Comparison of ENCODE assay signal across 31 cellular contexts in the genomic region with DNA sequence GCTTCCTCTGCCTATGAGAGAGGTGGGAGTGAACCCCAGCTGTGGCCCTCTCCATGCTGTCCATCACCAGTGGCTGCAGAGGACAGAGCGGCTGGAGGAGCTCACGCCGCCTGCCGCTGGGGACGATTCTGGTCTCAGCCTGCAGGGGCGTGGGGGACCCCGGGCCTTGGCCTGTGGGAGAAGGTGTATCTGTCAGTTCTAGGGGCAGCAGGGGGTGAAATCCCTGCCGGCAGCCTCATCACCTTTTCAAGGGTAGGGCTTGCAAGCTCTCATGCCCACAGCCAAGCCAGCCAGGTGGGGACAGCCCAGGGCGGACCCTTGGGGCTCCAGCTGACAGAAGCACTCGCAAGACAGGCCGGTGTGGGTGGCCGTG.
"Had no signal": no experiment of that assay in that cellular context is flagged by ENCODE, and none has a peak within 500 bp of the region (broad histone marks: within the 10 kb centered on the region; RNA-seq: fewer than 3 reads in every experiment).

No MANE protein-coding gene starts in this region.

- H3K27ac Mint-ChIP-seq: activated B cell treated with CpG ODN at 0.5 μM for 24 hours; activated CD8-positive, alpha-beta T cell treated with anti-CD3 and anti-CD28 coated beads for 36 hours; activated naive CD4-positive, alpha-beta T cell treated with anti-CD3 and anti-CD28 coated beads for 36 hours; activated naive CD4-positive, alpha-beta T cell treated with anti-CD3 and anti-CD28 coated beads, Interleukin-2, amount 50 U/mL, for 72 hours; activated naive CD8-positive, alpha-beta T cell treated with anti-CD3 and anti-CD28 coated beads, Interleukin-2, amount 10 ng/mL, durations not matched to agents 7 days and 5 days; activated T-helper 1 cell treated with anti-CD3 and anti-CD28 coated beads, Interleukin-12 subunit alpha, Interleukin-12 subunit beta, Interleukin-2, Interleukin-4 antibody, amounts not matched to agents 30 ng/mL and 10 ng/mL and 1 ng/mL, durations not matched to agents 14 hours and 24 hours and 36 hours; activated T-helper 2 cell treated with anti-CD3 and anti-CD28 coated beads, Interferon-gamma antibody, Interleukin-2, Interleukin-4, amounts not matched to agents 10 μg/mL and 5 μg/mL and 100 μg/mL, durations not matched to agents 14 hours and 24 hours and 36 hours; brain; dendritic cell treated with granulocyte-macrophage colony-stimulating factor and Interleukin-4, amounts not matched to agents 40 ng/mL and 50 ng/mL, for 4 days; endodermal cell; T-helper 17 cell; T-helper 2 cell treated with Interferon-gamma antibody and Interleukin-4, amounts not matched to agents 5 μg/mL and 100 μg/mL, for 36 hours had no signal

- H3K4me1 ChIP-seq: ascending aorta had no signal

- H3K27me3 ChIP-seq: ascending aorta had no signal

- H3K4me3 ChIP-seq: ascending aorta, coronary artery, dorsolateral prefrontal cortex had no signal

- H3K36me3 ChIP-seq: ascending aorta, WERI-Rb-1 had no signal

- H3K9me3 Mint-ChIP-seq: activated naive CD4-positive, alpha-beta T cell treated with anti-CD3 and anti-CD28 coated beads for 36 hours; activated naive CD4-positive, alpha-beta T cell treated with anti-CD3 and anti-CD28 coated beads, Interleukin-2, amount 50 U/mL, for 72 hours; activated naive CD8-positive, alpha-beta T cell treated with anti-CD3 and anti-CD28 coated beads, Interleukin-2, amount 10 ng/mL, durations not matched to agents 7 days and 5 days; activated T-cell treated with anti-CD3 and anti-CD28 coated beads, Interleukin-2, amount 50 U/mL, for 4 hours; activated T-helper 1 cell treated with anti-CD3 and anti-CD28 coated beads, Interleukin-12 subunit alpha, Interleukin-12 subunit beta, Interleukin-2, Interleukin-4 antibody, amounts not matched to agents 30 ng/mL and 10 ng/mL and 1 ng/mL, durations not matched to agents 14 hours and 24 hours and 36 hours; activated T-helper 2 cell treated with anti-CD3 and anti-CD28 coated beads, Interferon-gamma antibody, Interleukin-2, Interleukin-4, amounts not matched to agents 10 μg/mL and 5 μg/mL and 100 μg/mL, durations not matched to agents 14 hours and 24 hours and 36 hours; central memory CD8-positive, alpha-beta T cell; dendritic cell treated with granulocyte-macrophage colony-stimulating factor and Interleukin-4, amounts not matched to agents 40 ng/mL and 50 ng/mL, for 4 days; endodermal cell; T-helper 2 cell treated with Interferon-gamma antibody and Interleukin-4, amounts not matched to agents 5 μg/mL and 100 μg/mL, for 36 hours had no signal

- ATAC-seq: activated CD4-positive, CD25-positive, alpha-beta regulatory T cell treated with anti-CD3 and anti-CD28 coated beads, Interleukin-2, amount 50 U/mL, for 24 hours; activated CD8-positive, alpha-beta T cell treated with anti-CD3 and anti-CD28 coated beads for 36 hours; activated naive CD4-positive, alpha-beta T cell treated with anti-CD3 and anti-CD28 coated beads, Interleukin-2, amount 50 U/mL, for 72 hours; activated T-cell treated with anti-CD3 and anti-CD28 coated beads, Interleukin-2, amount 50 U/mL, for 4 hours; esophagus mucosa; T-helper 17 cell had no signal

- FAIRE-seq: bronchial epithelial cell, frontal cortex had no signal

- H3K27ac ChIP-seq: ascending aorta, coronary artery, dorsolateral prefrontal cortex, WERI-Rb-1 had no signal

- DNase-seq: activated B cell treated with CpG ODN at 0.5 μM for 24 hours; activated CD4-positive, alpha-beta T cell treated with anti-CD3 and anti-CD28 coated beads for 48 hours; activated CD4-positive, alpha-beta T cell treated with anti-CD3 and anti-CD28 coated beads, Interleukin-2, amount 50 U/mL, for 1 hour; activated CD4-positive, alpha-beta T cell treated with anti-CD3 and anti-CD28 coated beads, Interleukin-2, amount 50 U/mL, for 48 hours; activated CD8-positive, alpha-beta memory T cell treated with anti-CD3 and anti-CD28 coated beads for 24 hours; activated CD8-positive, alpha-beta T cell treated with anti-CD3 and anti-CD28 coated beads for 36 hours; activated effector memory CD4-positive, alpha-beta T cell treated with anti-CD3 and anti-CD28 coated beads, Interleukin-2, amount 50 U/mL, for 16 hours; activated naive CD4-positive, alpha-beta T cell treated with anti-CD3 and anti-CD28 coated beads for 36 hours; activated naive CD8-positive, alpha-beta T cell treated with anti-CD3 and anti-CD28 coated beads, Interleukin-2, amount 10 ng/mL, durations not matched to agents 7 days and 5 days; activated T-cell treated with anti-CD3 and anti-CD28 coated beads, Interleukin-2, amount 50 U/mL, for 4 hours; dorsolateral prefrontal cortex; effector memory CD4-positive, alpha-beta T cell; endodermal cell; foreskin fibroblast; head of caudate nucleus; T-helper 17 cell; T1000; WERI-Rb-1 had no signal

- H3K9me3 ChIP-seq: ascending aorta had no signal

- H3K36me3 Mint-ChIP-seq: activated naive CD4-positive, alpha-beta T cell treated with anti-CD3 and anti-CD28 coated beads, Interleukin-2, amount 50 U/mL, for 72 hours; activated naive CD8-positive, alpha-beta T cell treated with anti-CD3 and anti-CD28 coated beads, Interleukin-2, amount 10 ng/mL, durations not matched to agents 7 days and 5 days; brain had no signal

- H3K4me3 Mint-ChIP-seq: activated B cell treated with CpG ODN at 0.5 μM for 24 hours; activated CD8-positive, alpha-beta T cell treated with anti-CD3 and anti-CD28 coated beads for 36 hours; activated naive CD4-positive, alpha-beta T cell treated with anti-CD3 and anti-CD28 coated beads for 36 hours; activated naive CD8-positive, alpha-beta T cell treated with anti-CD3 and anti-CD28 coated beads, Interleukin-2, amount 10 ng/mL, durations not matched to agents 7 days and 5 days; activated T-cell treated with anti-CD3 and anti-CD28 coated beads, Interleukin-2, amount 50 U/mL, for 4 hours; activated T-helper 1 cell treated with anti-CD3 and anti-CD28 coated beads, Interleukin-12 subunit alpha, Interleukin-12 subunit beta, Interleukin-2, Interleukin-4 antibody, amounts not matched to agents 30 ng/mL and 10 ng/mL and 1 ng/mL, durations not matched to agents 14 hours and 24 hours and 36 hours; brain; central memory CD8-positive, alpha-beta T cell; dendritic cell treated with granulocyte-macrophage colony-stimulating factor and Interleukin-4, amounts not matched to agents 40 ng/mL and 50 ng/mL, for 4 days; endodermal cell; T-helper 17 cell; T-helper 2 cell treated with Interferon-gamma antibody and Interleukin-4, amounts not matched to agents 5 μg/mL and 100 μg/mL, for 36 hours had no signal
